ENCODE assay signal across 8 cellular contexts in the genomic region with DNA sequence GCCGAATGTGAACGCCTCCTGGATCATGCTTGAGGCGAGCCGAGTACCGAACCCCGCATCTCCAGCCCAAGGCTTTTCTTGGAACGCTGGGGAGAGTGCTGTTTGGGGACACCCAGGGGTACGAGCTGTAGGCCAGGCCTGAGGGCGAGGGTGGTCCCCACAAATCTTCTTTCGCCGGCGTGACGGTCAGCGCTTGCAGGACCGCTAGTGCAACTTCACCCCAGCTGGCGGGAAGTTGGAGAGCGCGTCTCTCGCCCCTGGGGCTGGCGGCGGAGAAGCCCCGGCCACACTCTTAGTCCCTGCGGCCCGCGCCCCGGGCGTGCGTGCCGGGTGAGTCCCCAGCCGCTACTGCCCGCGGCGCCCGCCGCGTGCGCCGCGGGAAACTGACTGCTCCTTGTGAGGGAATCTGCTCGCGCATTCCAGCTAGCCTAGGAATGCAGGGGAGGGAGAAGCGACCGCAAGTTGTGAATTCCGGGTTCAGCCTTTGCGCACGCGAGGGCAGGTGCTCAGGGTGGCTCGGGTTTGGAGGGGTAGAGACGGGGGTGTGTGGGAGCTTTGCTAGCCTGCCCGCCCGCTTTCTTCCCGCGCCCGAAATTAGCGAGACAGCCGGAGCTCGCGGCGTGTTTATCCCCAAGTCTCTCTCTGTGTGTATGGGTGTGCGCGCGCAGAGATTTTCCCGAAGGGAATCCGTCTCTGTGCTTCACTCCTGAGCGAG. TPM values are rescaled to one million over a fixed set of nuclear protein-coding genes. Genes with fewer than 3 reads are reported as not detected.
A peak's percentile ranks its signal among the peaks of the same experiment; 100 is the strongest.
DNase-seq lines count a peak whose midpoint lies in the region; ATAC-seq and TF ChIP-seq lines count a peak whose summit lies in the region.

No MANE protein-coding gene starts in this region.

- H3K36me3 ChIP-seq in Panc1 (ENCODE audit: control insufficient read depth, insufficient read depth, low read length) (no peaks in the 10 kb centered on the region), duodenal mucosa (ENCODE audit: control insufficient read depth in 1 of 2, insufficient read depth in 2 of 2, low read length in 2 of 2) (no peaks in the 10 kb centered on the region), mucosa of descending colon (ENCODE audit: low read depth) (no peaks in the 10 kb centered on the region)

- DNase-seq in T-helper 1 cell: no peak
- no peak for DNase-seq in Panc1 (ENCODE audit: low read depth, low spot score)
- DNase-seq in activated gamma-delta T cell (lab: John Stamatoyannopoulos, UW): no peak
- no peak for DNase-seq in putamen (ENCODE audit: low spot score)
- DNase-seq in mucosa of descending colon: no peak

- POLR2A ChIA-PET in Panc1 (lab: Charles Lee): no interaction called here

- H3K27ac ChIP-seq in Panc1 (ENCODE audit: low read length) (no peak overlapping the region), duodenal mucosa (ENCODE audit: low read depth, low read length) (no peak overlapping the region)

- H3K27ac Mint-ChIP-seq in T-helper 1 cell treated with Interleukin-12 subunit alpha and Interleukin-12 subunit beta and Interleukin-4 antibody, amounts not matched to agents 30 μg/mL and 1 μg/mL, for 36 hours: no peak overlapping the region

- in situ Hi-C loops in Panc1 (cut with HindIII; ENCODE audit: low pct_unique_long_range_greater_than_20kb, low sequenced_read_pairs): no loop called here

- H3K9me3 Mint-ChIP-seq in T-helper 1 cell treated with Interleukin-12 subunit alpha and Interleukin-12 subunit beta and Interleukin-4 antibody, amounts not matched to agents 30 μg/mL and 1 μg/mL, for 36 hours: no peaks in the 10 kb centered on the region

- CTCF ChIA-PET in Panc1 (lab: Charles Lee): interaction anchor here (0.6 to 0.7 kb wide), 2 partner anchors 22 to 43 kb away, joined by 3 read pairs; no protein-coding TSS in a partner anchor

- no TSS peak for BruUV-seq in Panc1 (replicated peaks; lab: Mats Ljungman, UMichigan)

- H3K4me1 ChIP-seq in Panc1 (ENCODE audit: control insufficient read depth, insufficient read depth, low read length): peaks cover 11% of the 10 kb centered on the region
- H3K4me1 ChIP-seq in duodenal mucosa (ENCODE audit: control insufficient read depth in 1 of 2, insufficient read depth in 2 of 2, low read length in 2 of 2): peaks cover 18 to 43% of the 10 kb centered on the region in 2 donors
- peaks cover 60% of the 10 kb centered on the region for H3K4me1 ChIP-seq in mononuclear cell (ENCODE audit: insufficient read depth, low read length)
- peaks cover 46% of the 10 kb centered on the region for H3K4me1 ChIP-seq in mucosa of descending colon (ENCODE audit: low read depth)

- peaks cover 88% of the 10 kb centered on the region for H3K27me3 Mint-ChIP-seq in T-helper 1 cell treated with Interleukin-12 subunit alpha and Interleukin-12 subunit beta and Interleukin-4 antibody, amounts not matched to agents 30 μg/mL and 1 μg/mL, for 36 hours (ENCODE audit: low read depth)

- H3K27me3 ChIP-seq in Panc1 (ENCODE audit: control insufficient read depth, insufficient read depth, low read length) (peaks cover 27% of the 10 kb centered on the region), duodenal mucosa (ENCODE audit: control insufficient read depth in 1 of 2, insufficient read depth in 2 of 2, low read length in 2 of 2) (peaks cover 88 to 89% of the 10 kb centered on the region in 2 donors), mononuclear cell (ENCODE audit: insufficient read depth, low read length) (peaks cover 92% of the 10 kb centered on the region)

- H3K4me3 Mint-ChIP-seq in T-helper 1 cell treated with Interleukin-12 subunit alpha and Interleukin-12 subunit beta and Interleukin-4 antibody, amounts not matched to agents 30 μg/mL and 1 μg/mL, for 36 hours: peak overlapping the region; percentile 44

- H3K9me3 ChIP-seq in Panc1 (ENCODE audit: control insufficient read depth, insufficient read depth, low read depth, low read length) (no peaks in the 10 kb centered on the region), duodenal mucosa (ENCODE audit: control insufficient read depth in 1 of 2, low read length in 2 of 2) (no peaks in the 10 kb centered on the region), mononuclear cell (ENCODE audit: low read depth, low read length) (no peaks in the 10 kb centered on the region), mucosa of descending colon (no peaks in the 10 kb centered on the region)

- peak overlapping the region; percentile 51 to 71 for H3K4me3 ChIP-seq in Panc1 (ENCODE audit: low read depth in 2 of 2, low read length in 2 of 2)
- H3K4me3 ChIP-seq in duodenal mucosa (ENCODE audit: low read depth in 1 of 2, low read length in 2 of 2): peak overlapping the region; percentile 56
- peak overlapping the region; percentile 32 for H3K4me3 ChIP-seq in mononuclear cell (ENCODE audit: low read length)
- no peak overlapping the region for H3K4me3 ChIP-seq in mucosa of descending colon

- intact Hi-C loops in Panc1 (cut with micrococcal nuclease; ENCODE audit: unreplicated experiment): no loop called here
- intact Hi-C loops in mucosa of descending colon (cut with DNase I, micrococcal nuclease): no loop called here

- H3K9ac ChIP-seq in duodenal mucosa (ENCODE audit: low read depth in 1 of 2, low read length in 2 of 2): no peak overlapping the region

- ATAC-seq in Panc1: peak; percentile 25
- ATAC-seq in mucosa of descending colon: no peak

- TF ChIP-seq CTCF in Panc1 (IDR thresholded peaks at IDR 0.05): no peak
- TF ChIP-seq CTCF in mucosa of descending colon (IDR thresholded peaks at IDR 0.05): no peak

- H3K36me3 Mint-ChIP-seq in T-helper 1 cell treated with Interleukin-12 subunit alpha and Interleukin-12 subunit beta and Interleukin-4 antibody, amounts not matched to agents 30 μg/mL and 1 μg/mL, for 36 hours (ENCODE audit: low read depth): no peaks in the 10 kb centered on the region

- peaks cover 16% of the 10 kb centered on the region for H3K4me1 Mint-ChIP-seq in T-helper 1 cell treated with Interleukin-12 subunit alpha and Interleukin-12 subunit beta and Interleukin-4 antibody, amounts not matched to agents 30 μg/mL and 1 μg/mL, for 36 hours (ENCODE audit: low read depth)

RNA-seq across cellular contexts. Expression of a gene that starts 0.9 kb away (rescaled TPM):
- total RNA-seq in Panc1 (2021; ENCODE audit: unreplicated experiment): 0.72 TPM
- polyA plus RNA-seq in Panc1 (2012; ENCODE audit: insufficient read length): 1.4 TPM
- total RNA-seq in mononuclear cell: 0.10 TPM
- total RNA-seq in mucosa of descending colon: 1 to 10 TPM in 1 of 3 donors, under 1 TPM in 2; 0.41 to 2.5 (median 0.89) TPM
